In genomic region chr3:120498947-120499346, GRCh38 we compare ENCODE assay signal across 1 cellular context.
A peak's percentile ranks its signal among the peaks of the same experiment; 100 is the strongest.
TF ChIP-seq lines count a peak whose summit lies in the region.

No MANE protein-coding gene starts in this region.

TF ChIP-seq in GM23338, 12 proteins besides CTCF, POLR2A, EP300 and RAD21:
- TF ChIP-seq ZNF462 (CRISPR knock-in tag; IDR thresholded peaks at IDR 0.05) (peak; percentile 72; the same call in 1 of the 2 replicates), CREB1 (CRISPR knock-in tag; IDR thresholded peaks at IDR 0.05; ENCODE audit: low read depth) (no peak)
